In genomic region chr5:43315262-43315661, GRCh38 we compare ENCODE assay signal across 13 cellular contexts. TPM values are rescaled to one million over a fixed set of nuclear protein-coding genes. Genes with fewer than 3 reads are reported as not detected.
A peak's percentile ranks its signal among the peaks of the same experiment; 100 is the strongest.
DNase-seq lines count a peak whose midpoint lies in the region; ATAC-seq and TF ChIP-seq lines count a peak whose summit lies in the region.
"Had no signal": no experiment of that assay in that cellular context is flagged by ENCODE, and none has a peak within 500 bp of the region (broad histone marks: within the 10 kb centered on the region; RNA-seq: fewer than 3 reads in every experiment).

No MANE protein-coding gene starts in this region.

- no peaks in the 10 kb centered on the region for H3K27me3 Mint-ChIP-seq in MCF 10A (ENCODE audit: insufficient read depth, unreplicated experiment)
- no peaks in the 10 kb centered on the region for H3K27me3 Mint-ChIP-seq in type B pancreatic cell
- H3K27me3 Mint-ChIP-seq: activated B cell treated with CpG ODN at 0.5 μM for 24 hours, B cell had no signal

- H3K4me1 Mint-ChIP-seq in MCF 10A (ENCODE audit: insufficient read depth, unreplicated experiment), result peaks cover 33% of the 10 kb centered on the region
- H3K4me1 Mint-ChIP-seq in type B pancreatic cell (ENCODE audit: unreplicated experiment), result peaks cover 33% of the 10 kb centered on the region

- peaks cover 0 to 13% of the 10 kb centered on the region in 2 donors for H3K4me1 ChIP-seq in breast epithelium

- TF ChIP-seq CTCF in MCF 10A (IDR thresholded peaks at IDR 0.05; ENCODE audit: unreplicated experiment), result no peak
- no peak for TF ChIP-seq CTCF in breast epithelium (IDR thresholded peaks at IDR 0.05)
- no peak for TF ChIP-seq CTCF in kidney epithelial cell (IDR thresholded peaks at IDR 0.05; ENCODE audit: insufficient read depth, low read length, poor library complexity, severe bottlenecking)
- TF ChIP-seq CTCF in type B pancreatic cell (conservative IDR thresholded peaks at IDR 0.05), result no peak

- DNase-seq in MCF 10A (ENCODE audit: unreplicated experiment) (peak; percentile 91), breast epithelium (ENCODE audit: low spot score in 2 of 2) (no peak), kidney epithelial cell (ENCODE audit: low read depth) (peak; percentile 62), type B pancreatic cell (ENCODE audit: extremely low spot score, unreplicated experiment) (no peak), NCI-H2227 (lab: John Stamatoyannopoulos, UW; ENCODE audit: unreplicated experiment) (no peak)
- peak; percentile 66 to 71 for DNase-seq in activated T-cell treated with anti-CD3 and anti-CD28 coated beads, Interleukin-2, amount 50 U/mL, for 48 hours
- DNase-seq: activated B cell treated with CpG ODN at 0.5 μM for 24 hours, dermis blood vessel endothelial cell, Karpas-422, posterior cingulate gyrus had no signal

- BruUV-seq in MCF 10A (replicated peaks; lab: Mats Ljungman, UMichigan), result no TSS peak

- no peaks in the 10 kb centered on the region for H3K36me3 ChIP-seq in breast epithelium
- no peaks in the 10 kb centered on the region for H3K36me3 ChIP-seq in kidney epithelial cell (ENCODE audit: control insufficient read depth, insufficient read depth, low read length)

- intact Hi-C loops in MCF 10A (cut with micrococcal nuclease) (no loop called here), breast epithelium (cut with DNase I; ENCODE audit: low total_unique reads) (no loop called here)

- H3K27ac Mint-ChIP-seq in MCF 10A (ENCODE audit: low read depth, unreplicated experiment) (no peak overlapping the region), type B pancreatic cell (peak overlapping the region; percentile 4)

- CTCF ChIA-PET in MCF 10A (lab: Yijun Ruan, JAX), result interaction anchor here (1.2 to 1.5 kb wide), 3 partner anchors 10 to 68 kb away, joined by 3 to 7 read pairs (median 3); no protein-coding TSS in a partner anchor

- no peak overlapping the region for H3K4me3 ChIP-seq in breast epithelium
- no peak overlapping the region for H3K4me3 ChIP-seq in kidney epithelial cell (ENCODE audit: low read depth, low read length)

- no peaks in the 10 kb centered on the region for H3K9me3 ChIP-seq in breast epithelium

- H3K27ac ChIP-seq in breast epithelium, result no peak overlapping the region

- no peaks in the 10 kb centered on the region for H3K27me3 ChIP-seq in breast epithelium
- no peaks in the 10 kb centered on the region for H3K27me3 ChIP-seq in kidney epithelial cell (ENCODE audit: control insufficient read depth, insufficient read depth, low read length)

- no peak overlapping the region for H3K4me3 Mint-ChIP-seq in MCF 10A (ENCODE audit: unreplicated experiment)
- H3K4me3 Mint-ChIP-seq in type B pancreatic cell, result no peak overlapping the region
- H3K4me3 Mint-ChIP-seq: activated B cell treated with CpG ODN at 0.5 μM for 24 hours, B cell had no signal

- H3K36me3 Mint-ChIP-seq in MCF 10A (ENCODE audit: insufficient read depth, unreplicated experiment), result peaks cover 10% of the 10 kb centered on the region
- peaks cover 4% of the 10 kb centered on the region for H3K36me3 Mint-ChIP-seq in type B pancreatic cell

- no peak for TF ChIP-seq POLR2A in breast epithelium (IDR thresholded peaks at IDR 0.05)

- POLR2A ChIA-PET in MCF 10A (lab: Yijun Ruan, JAX), result interaction anchor here (0.7 to 1.0 kb wide), 10 partner anchors 9 to 505 kb away, joined by 3 to 5 read pairs (median 3); partner anchors contain the start of gene ZNF131

- ATAC-seq in HG03354 (IDR thresholded peaks at IDR 0.05; ENCODE audit: poor library complexity, severe bottlenecking, unreplicated experiment) (no peak), HG02938 (IDR thresholded peaks at IDR 0.05; ENCODE audit: unreplicated experiment) (no peak)

- H3K9me3 Mint-ChIP-seq in MCF 10A (ENCODE audit: unreplicated experiment) (no peaks in the 10 kb centered on the region), type B pancreatic cell (peaks cover 5% of the 10 kb centered on the region)

RNA-seq across cellular contexts. Expression of gene HMGCS1, which starts 2.0 kb away (rescaled TPM):
- total RNA-seq in MCF 10A (2022) (36.2 and 42.6 TPM in 2 replicates), breast epithelium (10 to 100 TPM; 13.9 to 36.6 (median 26.5) TPM), kidney epithelial cell (64.3 and 72.8 TPM in 2 replicates), type B pancreatic cell (ENCODE audit: low replicate concordance) (128 and 148 TPM in 2 replicates)

Comparison
In these comparisons a context has a peak if more than half of its experiments do, and no peak if none do; other contexts are left out.
1. DNase-seq: peak in MCF 10A (single experiment), activated T-cell treated with anti-CD3 and anti-CD28 coated beads, Interleukin-2, amount 50 U/mL, for 48 hours (2 of 2) and kidney epithelial cell (single experiment); none in breast epithelium (0 of 2), type B pancreatic cell (single experiment) and NCI-H2227 (single experiment).